ENCODE assay signal across 1 cellular context in the genomic region with DNA sequence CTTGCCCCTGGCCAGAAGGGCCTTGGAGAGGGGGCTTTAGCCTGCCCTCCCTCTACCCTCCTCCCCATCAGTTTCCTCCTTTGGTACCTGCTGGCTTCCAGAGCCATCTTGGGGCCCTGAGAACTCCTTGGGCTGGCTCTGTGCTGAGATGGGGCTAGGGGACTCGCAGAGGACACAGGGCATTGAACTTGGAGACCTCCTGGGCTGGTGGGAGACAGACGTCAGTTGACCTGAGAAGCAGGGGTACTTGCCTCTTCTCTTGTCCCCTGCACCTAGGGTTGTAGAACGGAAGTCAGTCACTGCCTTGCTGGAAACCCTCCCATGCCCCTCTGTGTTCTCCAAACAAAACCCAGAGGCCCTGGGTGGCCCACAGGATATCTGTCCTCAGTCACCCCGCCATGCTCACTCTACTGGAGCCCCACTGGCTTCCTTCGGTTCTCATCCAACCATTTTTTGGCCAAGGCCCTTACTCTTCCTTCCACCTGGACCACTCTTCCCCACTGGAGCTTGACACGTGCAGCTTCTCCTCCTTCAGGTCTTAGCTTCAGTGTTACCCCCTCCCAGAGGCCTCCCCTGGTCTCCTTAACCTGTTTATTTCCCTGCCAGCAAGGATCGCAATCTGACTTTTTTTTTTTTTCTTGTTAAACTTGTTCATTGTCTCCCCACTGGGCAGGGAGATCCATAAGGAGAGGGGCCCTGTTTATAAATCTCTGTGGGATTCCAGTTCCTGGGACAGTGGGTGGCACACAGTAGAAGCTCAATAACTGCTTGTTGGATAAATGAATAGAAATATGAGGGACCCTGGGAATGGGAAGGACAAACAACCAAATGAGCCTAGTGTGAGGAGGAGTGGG.
TF ChIP-seq lines count a peak whose summit lies in the region.

No MANE protein-coding gene starts in this region.

TF ChIP-seq in HCT116, 20 proteins besides CTCF, POLR2A, EP300 and RAD21 (continued from another document):
- TF ChIP-seq REST (IDR thresholded peaks at IDR 0.05; ENCODE audit: low read depth): no peak
